Comparison of ENCODE assay signal across 1 cellular context in genomic region chr14:91207008-91207407, GRCh38.
A peak's percentile ranks its signal among the peaks of the same experiment; 100 is the strongest.
TF ChIP-seq lines count a peak whose summit lies in the region.

No MANE protein-coding gene starts in this region.

TF ChIP-seq in K562, 482 proteins besides CTCF, POLR2A, EP300 and RAD21 (continued from another document):
- peak; percentile 85 for TF ChIP-seq SMARCA4 (IDR thresholded peaks at IDR 0.05)
- TF ChIP-seq, protein P1, sequence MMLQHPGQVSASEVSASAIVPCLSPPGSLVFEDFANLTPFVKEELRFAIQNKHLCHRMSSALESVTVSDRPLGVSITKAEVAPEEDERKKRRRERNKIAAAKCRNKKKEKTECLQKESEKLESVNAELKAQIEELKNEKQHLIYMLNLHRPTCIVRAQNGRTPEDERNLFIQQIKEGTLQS (IDR thresholded peaks at IDR 0.05), result no peak
- TF ChIP-seq, protein P1 (CRISPR knock-in tag; conservative IDR thresholded peaks at IDR 0.05), result no peak
- TF ChIP-seq ARID1B (IDR thresholded peaks at IDR 0.05), result peak; percentile 65
- no peak for TF ChIP-seq ZFP36 (IDR thresholded peaks at IDR 0.05; ENCODE audit: low read depth, low read length, partially characterized antibody)
- 0 out of 2 replicates have a peak, but pooled peaks have one; percentile 32 for TF ChIP-seq CTBP1 (IDR thresholded peaks at IDR 0.05; ENCODE audit: borderline replicate concordance)
- no peak for TF ChIP-seq ZNF232 (CRISPR knock-in tag; IDR thresholded peaks at IDR 0.05)
- TF ChIP-seq ZNF253 (CRISPR knock-in tag; conservative IDR thresholded peaks at IDR 0.05), result no peak
- TF ChIP-seq, protein P2, sequence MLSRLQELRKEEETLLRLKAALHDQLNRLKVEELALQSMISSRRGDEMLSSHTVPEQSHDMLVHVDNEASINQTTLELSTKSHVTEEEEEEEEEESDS (CRISPR knock-in tag; IDR thresholded peaks at IDR 0.05), result no peak
- TF ChIP-seq ZBTB40 (IDR thresholded peaks at IDR 0.05), result 0 out of 2 replicates have a peak, but pooled peaks have one; percentile 16
- TF ChIP-seq ZBTB40 (CRISPR knock-in tag; IDR thresholded peaks at IDR 0.05), result no peak
- no peak for TF ChIP-seq MLLT1 (IDR thresholded peaks at IDR 0.05)
- TF ChIP-seq NFIX (CRISPR knock-in tag; IDR thresholded peaks at IDR 0.05; ENCODE audit: low read depth), result no peak
- TF ChIP-seq ARNT (IDR thresholded peaks at IDR 0.05), result no peak
- TF ChIP-seq, protein P3, sequence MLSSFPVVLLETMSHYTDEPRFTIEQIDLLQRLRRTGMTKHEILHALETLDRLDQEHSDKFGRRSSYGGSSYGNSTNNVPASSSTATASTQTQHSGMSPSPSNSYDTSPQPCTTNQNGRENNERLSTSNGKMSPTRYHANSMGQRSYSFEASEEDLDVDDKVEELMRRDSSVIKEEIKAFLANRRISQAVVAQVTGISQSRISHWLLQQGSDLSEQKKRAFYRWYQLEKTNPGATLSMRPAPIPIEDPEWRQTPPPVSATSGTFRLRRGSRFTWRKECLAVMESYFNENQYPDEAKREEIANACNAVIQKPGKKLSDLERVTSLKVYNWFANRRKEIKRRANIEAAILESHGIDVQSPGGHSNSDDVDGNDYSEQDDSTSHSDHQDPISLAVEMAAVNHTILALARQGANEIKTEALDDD (IDR thresholded peaks at IDR 0.05), result no peak
- TF ChIP-seq JUN (IDR thresholded peaks at IDR 0.05; ENCODE audit: borderline replicate concordance, low read depth, low read length), result no peak
- TF ChIP-seq JUN (CRISPR knock-in tag; IDR thresholded peaks at IDR 0.05; ENCODE audit: borderline replicate concordance), result no peak
- TF ChIP-seq, protein P4, sequence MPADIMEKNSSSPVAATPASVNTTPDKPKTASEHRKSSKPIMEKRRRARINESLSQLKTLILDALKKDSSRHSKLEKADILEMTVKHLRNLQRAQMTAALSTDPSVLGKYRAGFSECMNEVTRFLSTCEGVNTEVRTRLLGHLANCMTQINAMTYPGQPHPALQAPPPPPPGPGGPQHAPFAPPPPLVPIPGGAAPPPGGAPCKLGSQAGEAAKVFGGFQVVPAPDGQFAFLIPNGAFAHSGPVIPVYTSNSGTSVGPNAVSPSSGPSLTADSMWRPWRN (IDR thresholded peaks at IDR 0.05; ENCODE audit: low read depth), result no peak
- TF ChIP-seq, protein P5, sequence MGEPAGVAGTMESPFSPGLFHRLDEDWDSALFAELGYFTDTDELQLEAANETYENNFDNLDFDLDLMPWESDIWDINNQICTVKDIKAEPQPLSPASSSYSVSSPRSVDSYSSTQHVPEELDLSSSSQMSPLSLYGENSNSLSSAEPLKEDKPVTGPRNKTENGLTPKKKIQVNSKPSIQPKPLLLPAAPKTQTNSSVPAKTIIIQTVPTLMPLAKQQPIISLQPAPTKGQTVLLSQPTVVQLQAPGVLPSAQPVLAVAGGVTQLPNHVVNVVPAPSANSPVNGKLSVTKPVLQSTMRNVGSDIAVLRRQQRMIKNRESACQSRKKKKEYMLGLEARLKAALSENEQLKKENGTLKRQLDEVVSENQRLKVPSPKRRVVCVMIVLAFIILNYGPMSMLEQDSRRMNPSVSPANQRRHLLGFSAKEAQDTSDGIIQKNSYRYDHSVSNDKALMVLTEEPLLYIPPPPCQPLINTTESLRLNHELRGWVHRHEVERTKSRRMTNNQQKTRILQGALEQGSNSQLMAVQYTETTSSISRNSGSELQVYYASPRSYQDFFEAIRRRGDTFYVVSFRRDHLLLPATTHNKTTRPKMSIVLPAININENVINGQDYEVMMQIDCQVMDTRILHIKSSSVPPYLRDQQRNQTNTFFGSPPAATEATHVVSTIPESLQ (CRISPR knock-in tag; IDR thresholded peaks at IDR 0.05), result no peak
- TF ChIP-seq NFE2 (IDR thresholded peaks at IDR 0.05; ENCODE audit: low read depth), result peak; percentile 63
- TF ChIP-seq POLR2G (IDR thresholded peaks at IDR 0.05; ENCODE audit: low read depth, low read length), result no peak
- TF ChIP-seq ZNF778 (CRISPR knock-in tag; IDR thresholded peaks at IDR 0.05), result no peak
- TF ChIP-seq, protein P6, sequence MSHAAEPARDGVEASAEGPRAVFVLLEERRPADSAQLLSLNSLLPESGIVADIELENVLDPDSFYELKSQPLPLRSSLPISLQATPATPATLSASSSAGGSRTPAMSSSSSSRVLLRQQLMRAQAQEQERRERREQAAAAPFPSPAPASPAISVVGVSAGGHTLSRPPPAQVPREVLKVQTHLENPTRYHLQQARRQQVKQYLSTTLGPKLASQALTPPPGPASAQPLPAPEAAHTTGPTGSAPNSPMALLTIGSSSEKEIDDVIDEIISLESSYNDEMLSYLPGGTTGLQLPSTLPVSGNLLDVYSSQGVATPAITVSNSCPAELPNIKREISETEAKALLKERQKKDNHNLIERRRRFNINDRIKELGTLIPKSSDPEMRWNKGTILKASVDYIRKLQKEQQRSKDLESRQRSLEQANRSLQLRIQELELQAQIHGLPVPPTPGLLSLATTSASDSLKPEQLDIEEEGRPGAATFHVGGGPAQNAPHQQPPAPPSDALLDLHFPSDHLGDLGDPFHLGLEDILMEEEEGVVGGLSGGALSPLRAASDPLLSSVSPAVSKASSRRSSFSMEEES (CRISPR knock-in tag; IDR thresholded peaks at IDR 0.05), result no peak
- TF ChIP-seq ZNF212 (CRISPR knock-in tag; IDR thresholded peaks at IDR 0.05), result no peak
- TF ChIP-seq TBL1XR1 (IDR thresholded peaks at IDR 0.05; ENCODE audit: low read length in 2 of 2), result 0 out of 4 replicates have a peak, but pooled peaks of 1 of the 2 experiments have one; percentile 6
- TF ChIP-seq SRSF9 (IDR thresholded peaks at IDR 0.05; ENCODE audit: borderline replicate concordance, low read depth, low read length), result no peak
- no peak for TF ChIP-seq BRF1 (IDR thresholded peaks at IDR 0.05; ENCODE audit: borderline replicate concordance, extremely low read depth, insufficient read length)
- TF ChIP-seq LEF1 (IDR thresholded peaks at IDR 0.05), result 0 out of 2 replicates have a peak, but pooled peaks have one; percentile 53
- no peak for TF ChIP-seq CBX8 (IDR thresholded peaks at IDR 0.05; ENCODE audit: borderline replicate concordance, extremely low read depth, low read depth, low read length, poor library complexity, severe bottlenecking)
- 0 out of 2 replicates have a peak, but pooled peaks have one; percentile 3 for TF ChIP-seq JUND (IDR thresholded peaks at IDR 0.05; ENCODE audit: borderline replicate concordance, low read depth, low read length)
- no peak for TF ChIP-seq JUND (tag; IDR thresholded peaks at IDR 0.05; ENCODE audit: borderline replicate concordance, low read depth, low read length)
- TF ChIP-seq POLR3G (IDR thresholded peaks at IDR 0.05; ENCODE audit: extremely low read depth, insufficient read length, insufficient replicate concordance), result no peak
- TF ChIP-seq HDAC3 (IDR thresholded peaks at IDR 0.05; ENCODE audit: borderline replicate concordance, partially characterized antibody), result no peak
- no peak for TF ChIP-seq ZNF431 (CRISPR knock-in tag; IDR thresholded peaks at IDR 0.05)
- no peak for TF ChIP-seq ATF7 (IDR thresholded peaks at IDR 0.05)
- TF ChIP-seq ZEB2 (IDR thresholded peaks at IDR 0.05), result 0 out of 2 replicates have a peak, but pooled peaks have one; percentile 29
- TF ChIP-seq REST (CRISPR knock-in tag; IDR thresholded peaks at IDR 0.05; ENCODE audit: low read depth), result no peak
- TF ChIP-seq ZNF740 (CRISPR knock-in tag; IDR thresholded peaks at IDR 0.05), result no peak
- no peak for TF ChIP-seq ZNF740 (tag; IDR thresholded peaks at IDR 0.05)
- TF ChIP-seq RNF2 (IDR thresholded peaks at IDR 0.05), result no peak
- TF ChIP-seq U2AF1 (optimal IDR thresholded peaks at IDR 0.05; ENCODE audit: low read depth, low read length), result no peak
